In genomic region chr5:58926549-58926948, GRCh38 we compare ENCODE assay signal across 28 cellular contexts.
DNase-seq lines count a peak whose midpoint lies in the region; ATAC-seq and TF ChIP-seq lines count a peak whose summit lies in the region.
"Had no signal": no experiment of that assay in that cellular context is flagged by ENCODE, and none has a peak within 500 bp of the region (broad histone marks: within the 10 kb centered on the region; RNA-seq: fewer than 3 reads in every experiment).

No MANE protein-coding gene starts in this region.

- peak overlapping the region; percentile 39 for H2AFZ ChIP-seq in neuron (ENCODE audit: low read depth, low read length)

- no peaks in the 10 kb centered on the region for H3K36me3 Mint-ChIP-seq in activated CD4-positive, alpha-beta T cell treated with anti-CD3 and anti-CD28 coated beads, Interleukin-2, amount 10 ng/mL, durations not matched to agents 24 days and 14 days (ENCODE audit: low read depth)
- no peaks in the 10 kb centered on the region for H3K36me3 Mint-ChIP-seq in Caco-2 (ENCODE audit: insufficient read depth, unreplicated experiment)
- no peaks in the 10 kb centered on the region for H3K36me3 Mint-ChIP-seq in activated T-helper 17 cell treated with anti-CD3 and anti-CD28 coated beads, Interleukin-2, amount 50 U/mL, for 72 hours (ENCODE audit: low read depth)

- peaks cover 13% of the 10 kb centered on the region for H3K4me1 ChIP-seq in Caco-2
- H3K4me1 ChIP-seq in neuron (ENCODE audit: insufficient read depth, low read length) = peaks cover 24% of the 10 kb centered on the region
- H3K4me1 ChIP-seq in uterus = no peaks in the 10 kb centered on the region

- no TSS peak for BruUV-seq in Caco-2 (replicated peaks; lab: Mats Ljungman, UMichigan)

- no peak overlapping the region for H3K4me3 ChIP-seq in Caco-2 (ENCODE audit: low read depth, low read length)
- H3K4me3 ChIP-seq in neuron (ENCODE audit: low read length) = no peak overlapping the region
- no peak overlapping the region for H3K4me3 ChIP-seq in uterus
- H3K4me3 ChIP-seq: gastroesophageal sphincter, spleen, tibial nerve had no signal

- H3K4me3 Mint-ChIP-seq in activated CD4-positive, alpha-beta T cell treated with anti-CD3 and anti-CD28 coated beads, Interleukin-2, amount 10 ng/mL, durations not matched to agents 24 days and 14 days = no peak overlapping the region
- H3K4me3 Mint-ChIP-seq in Caco-2 (ENCODE audit: unreplicated experiment) = peak overlapping the region; percentile 19
- peak overlapping the region; percentile 65 for H3K4me3 Mint-ChIP-seq in activated T-helper 17 cell treated with anti-CD3 and anti-CD28 coated beads, Interleukin-2, amount 50 U/mL, for 72 hours
- H3K4me3 Mint-ChIP-seq: CD4-positive, alpha-beta T cell; H9; neural crest cell had no signal

- CTCF ChIA-PET in Caco-2 (lab: Charles Lee) = interaction anchor here (0.6 to 0.7 kb wide), 2 partner anchors 33 to 35 kb away, joined by 3 read pairs; no protein-coding TSS in a partner anchor

- no peaks in the 10 kb centered on the region for H3K36me3 ChIP-seq in Caco-2 (ENCODE audit: control insufficient read depth, insufficient read depth, low read length)
- no peaks in the 10 kb centered on the region for H3K36me3 ChIP-seq in neuron (ENCODE audit: insufficient read depth, low read length)
- no peaks in the 10 kb centered on the region for H3K36me3 ChIP-seq in uterus
- H3K36me3 ChIP-seq: gastroesophageal sphincter, spleen, tibial nerve had no signal

- DNase-seq in activated CD4-positive, alpha-beta T cell treated with anti-CD3 and anti-CD28 coated beads, Interleukin-2, amount 10 ng/mL, durations not matched to agents 24 days and 14 days = no peak
- no peak for DNase-seq in activated CD4-positive, alpha-beta T cell treated with anti-CD3 and anti-CD28 coated beads for 4 hours
- DNase-seq in Caco-2 (no peak), GF-D8 (lab: John Stamatoyannopoulos, UW) (no peak), uterus (no peak)
- DNase-seq: activated CD4-positive, alpha-beta T cell treated with anti-CD3 and anti-CD28 coated beads for 1 hour; activated T-cell treated with anti-CD3 and anti-CD28 coated beads, Interleukin-2, amount 50 U/mL, for 1 hour; amniotic stem cell; CD4-positive, alpha-beta T cell; DMS 273 treated with DMSO at 0.1 percent for 48 hours; H9; KBM-7; NCI-H226; NCI-H526 treated with DMSO at 0.1 percent for 48 hours; posterior cingulate gyrus; right cardiac atrium; Right ventricle myocardium superior; spleen; stimulated activated CD4-positive, alpha-beta T cell treated with anti-CD3 and anti-CD28 coated beads, Interleukin-2, amount 100 ng/mL, for 24 hours; T-helper 2 cell had no signal

- no peak for TF ChIP-seq POLR2A in uterus (IDR thresholded peaks at IDR 0.05)

- H3K27me3 ChIP-seq in Caco-2 (replicated peaks; ENCODE audit: control insufficient read depth, insufficient read depth, low read length) (no peaks in the 10 kb centered on the region; the same call in 1 of the 2 replicates), neuron (ENCODE audit: insufficient read depth, low read length) (no peaks in the 10 kb centered on the region), uterus (no peaks in the 10 kb centered on the region)
- H3K27me3 ChIP-seq: spleen, tibial nerve had no signal

- H3K27me3 Mint-ChIP-seq in activated CD4-positive, alpha-beta T cell treated with anti-CD3 and anti-CD28 coated beads, Interleukin-2, amount 10 ng/mL, durations not matched to agents 24 days and 14 days = no peaks in the 10 kb centered on the region
- H3K27me3 Mint-ChIP-seq in Caco-2 (ENCODE audit: insufficient read depth, unreplicated experiment) = no peaks in the 10 kb centered on the region
- peaks cover 10% of the 10 kb centered on the region for H3K27me3 Mint-ChIP-seq in activated T-helper 17 cell treated with anti-CD3 and anti-CD28 coated beads, Interleukin-2, amount 50 U/mL, for 72 hours

- no peak overlapping the region for H3K27ac ChIP-seq in uterus
- H3K27ac ChIP-seq: HL-60, spleen had no signal

- no peak for TF ChIP-seq CTCF in Caco-2 (IDR thresholded peaks at IDR 0.05; ENCODE audit: insufficient read depth in 1 of 2, low read depth in 1 of 2, low read length in 1 of 2, severe bottlenecking in 1 of 2, unreplicated experiment in 1 of 2)
- TF ChIP-seq CTCF in uterus (IDR thresholded peaks at IDR 0.05) = no peak

- peak overlapping the region; percentile 69 for H3K27ac Mint-ChIP-seq in activated CD4-positive, alpha-beta T cell treated with anti-CD3 and anti-CD28 coated beads, Interleukin-2, amount 10 ng/mL, durations not matched to agents 24 days and 14 days
- no peak overlapping the region for H3K27ac Mint-ChIP-seq in Caco-2 (ENCODE audit: unreplicated experiment)
- peak overlapping the region; percentile 85 for H3K27ac Mint-ChIP-seq in activated T-helper 17 cell treated with anti-CD3 and anti-CD28 coated beads, Interleukin-2, amount 50 U/mL, for 72 hours
- H3K27ac Mint-ChIP-seq: CD4-positive, alpha-beta T cell; H9 had no signal

- POLR2A ChIA-PET in Caco-2 (lab: Charles Lee) = no interaction called here

- no peaks in the 10 kb centered on the region for H3K9me3 Mint-ChIP-seq in activated CD4-positive, alpha-beta T cell treated with anti-CD3 and anti-CD28 coated beads, Interleukin-2, amount 10 ng/mL, durations not matched to agents 24 days and 14 days
- H3K9me3 Mint-ChIP-seq in Caco-2 (ENCODE audit: unreplicated experiment) = no peaks in the 10 kb centered on the region
- no peaks in the 10 kb centered on the region for H3K9me3 Mint-ChIP-seq in activated T-helper 17 cell treated with anti-CD3 and anti-CD28 coated beads, Interleukin-2, amount 50 U/mL, for 72 hours
- H3K9me3 Mint-ChIP-seq: CD4-positive, alpha-beta T cell; H9 had no signal

- ATAC-seq in activated T-helper 17 cell treated with anti-CD3 and anti-CD28 coated beads, Interleukin-2, amount 50 U/mL, for 72 hours (replicated peaks) = no peak
- ATAC-seq in HG02870 (IDR thresholded peaks at IDR 0.05; ENCODE audit: unreplicated experiment) = no peak
- ATAC-seq: gastroesophageal sphincter, Panc1, right cardiac atrium had no signal

- H3K9me3 ChIP-seq in Caco-2 (no peaks in the 10 kb centered on the region), neuron (ENCODE audit: low read length) (no peaks in the 10 kb centered on the region), uterus (no peaks in the 10 kb centered on the region)
- H3K9me3 ChIP-seq: gastroesophageal sphincter, spleen, tibial nerve had no signal

- peaks cover 10% of the 10 kb centered on the region for H3K4me1 Mint-ChIP-seq in activated CD4-positive, alpha-beta T cell treated with anti-CD3 and anti-CD28 coated beads, Interleukin-2, amount 10 ng/mL, durations not matched to agents 24 days and 14 days
- peaks cover 11% of the 10 kb centered on the region for H3K4me1 Mint-ChIP-seq in Caco-2 (ENCODE audit: low read depth, unreplicated experiment)
- peaks cover 16% of the 10 kb centered on the region for H3K4me1 Mint-ChIP-seq in activated T-helper 17 cell treated with anti-CD3 and anti-CD28 coated beads, Interleukin-2, amount 50 U/mL, for 72 hours

- intact Hi-C loops in activated CD4-positive, alpha-beta T cell treated with anti-CD3 and anti-CD28 coated beads, Interleukin-2, amount 10 ng/mL, durations not matched to agents 24 days and 14 days (cut with micrococcal nuclease) = no loop called here
- intact Hi-C loops in Caco-2 (cut with micrococcal nuclease; ENCODE audit: unreplicated experiment) = no loop called here
- intact Hi-C loops in uterus (cut with DNase I; ENCODE audit: low total_unique reads) = no loop called here
